ENCODE assay signal across 12 cellular contexts in genomic region chr10:22625511-22626288, GRCh38.
DNase-seq lines count a peak whose midpoint lies in the region; ATAC-seq and TF ChIP-seq lines count a peak whose summit lies in the region.
"Had no signal": no experiment of that assay in that cellular context is flagged by ENCODE, and none has a peak within 500 bp of the region (broad histone marks: within the 10 kb centered on the region; RNA-seq: fewer than 3 reads in every experiment).

No MANE protein-coding gene starts in this region.

- no peak overlapping the region for H3K4me3 Mint-ChIP-seq in activated CD4-positive, alpha-beta T cell treated with anti-CD3 and anti-CD28 coated beads, Interleukin-2, amount 10 ng/mL, durations not matched to agents 24 days and 14 days
- peak overlapping the region; percentile 75 to 77 for H3K4me3 Mint-ChIP-seq in effector memory CD8-positive, alpha-beta T cell

- 51% methylated on average over 9 of the region's 9 CpGs for WGBS in smooth muscle cell (ENCODE audit: low lambda C conversion rate)
- WGBS in upper lobe of left lung, 2 donors: 68 to 69% methylated on average over 9 of the region's 9 CpGs

- intact Hi-C loops in activated CD4-positive, alpha-beta T cell treated with anti-CD3 and anti-CD28 coated beads, Interleukin-2, amount 10 ng/mL, durations not matched to agents 24 days and 14 days (cut with micrococcal nuclease): no loop called here
- intact Hi-C loops in left colon (cut with DNase I, micrococcal nuclease): no loop called here

- peaks cover 5% of the 10 kb centered on the region for H3K36me3 Mint-ChIP-seq in activated CD4-positive, alpha-beta T cell treated with anti-CD3 and anti-CD28 coated beads, Interleukin-2, amount 10 ng/mL, durations not matched to agents 24 days and 14 days (ENCODE audit: low read depth)
- peaks cover 7% of the 10 kb centered on the region for H3K36me3 Mint-ChIP-seq in effector memory CD8-positive, alpha-beta T cell (ENCODE audit: insufficient read depth)

- no peaks in the 10 kb centered on the region for H3K9me3 ChIP-seq in SJSA1 (replicated peaks)
- H3K9me3 ChIP-seq in smooth muscle cell (replicated peaks; ENCODE audit: low read depth): no peaks in the 10 kb centered on the region
- H3K9me3 ChIP-seq in upper lobe of left lung: no peaks in the 10 kb centered on the region
- H3K9me3 ChIP-seq: heart left ventricle, thoracic aorta had no signal

- no peak for TF ChIP-seq EP300 in upper lobe of left lung (IDR thresholded peaks at IDR 0.05)

- H3K27me3 ChIP-seq in SJSA1 (replicated peaks) (no peaks in the 10 kb centered on the region), smooth muscle cell (ENCODE audit: low read depth) (no peaks in the 10 kb centered on the region), upper lobe of left lung (no peaks in the 10 kb centered on the region)
- H3K27me3 ChIP-seq: heart left ventricle had no signal

- H3K4me1 ChIP-seq in SJSA1 (replicated peaks): peaks cover 77% of the 10 kb centered on the region
- peaks cover 35% of the 10 kb centered on the region for H3K4me1 ChIP-seq in smooth muscle cell (ENCODE audit: low read depth)
- peaks cover 37 to 66% (median 55%) of the 10 kb centered on the region in 4 donors for H3K4me1 ChIP-seq in upper lobe of left lung

- H3K27ac Mint-ChIP-seq in activated CD4-positive, alpha-beta T cell treated with anti-CD3 and anti-CD28 coated beads, Interleukin-2, amount 10 ng/mL, durations not matched to agents 24 days and 14 days: peak overlapping the region; percentile 20
- peak overlapping the region; percentile 97 to 98 for H3K27ac Mint-ChIP-seq in effector memory CD8-positive, alpha-beta T cell

- peak overlapping the region; percentile 34 for H3K4me2 ChIP-seq in smooth muscle cell

- H3K27me3 Mint-ChIP-seq in activated CD4-positive, alpha-beta T cell treated with anti-CD3 and anti-CD28 coated beads, Interleukin-2, amount 10 ng/mL, durations not matched to agents 24 days and 14 days: no peaks in the 10 kb centered on the region
- no peaks in the 10 kb centered on the region for H3K27me3 Mint-ChIP-seq in effector memory CD8-positive, alpha-beta T cell

- peaks cover 10% of the 10 kb centered on the region for H3F3A ChIP-seq in smooth muscle cell (ENCODE audit: low read depth)

- TF ChIP-seq CTCF in smooth muscle cell (IDR thresholded peaks at IDR 0.05; ENCODE audit: borderline replicate concordance, insufficient read depth, poor library complexity, severe bottlenecking): no peak
- no peak for TF ChIP-seq CTCF in upper lobe of left lung (IDR thresholded peaks at IDR 0.05)

- H3K36me3 ChIP-seq in SJSA1: no peaks in the 10 kb centered on the region
- H3K36me3 ChIP-seq in smooth muscle cell (ENCODE audit: low read depth): no peaks in the 10 kb centered on the region
- no peaks in the 10 kb centered on the region for H3K36me3 ChIP-seq in upper lobe of left lung
- H3K36me3 ChIP-seq: heart left ventricle, thoracic aorta had no signal

- ATAC-seq in effector memory CD8-positive, alpha-beta T cell (replicated peaks): no peak
- ATAC-seq in left colon (no peak), upper lobe of left lung (ENCODE audit: low FRiP score in 2 of 2) (no peak)

- TF ChIP-seq POLR2A in upper lobe of left lung (IDR thresholded peaks at IDR 0.05): no peak

- H3K27ac ChIP-seq in SJSA1: peak overlapping the region; percentile 77
- peak overlapping the region; percentile 53 for H3K27ac ChIP-seq in smooth muscle cell (ENCODE audit: low read depth)
- peak overlapping the region in 2 of 4 donors; percentile 30 to 35 for H3K27ac ChIP-seq in upper lobe of left lung
- H3K27ac ChIP-seq: coronary artery, thoracic aorta had no signal

- H3K9ac ChIP-seq in smooth muscle cell (ENCODE audit: low read depth): no peak overlapping the region

- no peak overlapping the region for H2AFZ ChIP-seq in smooth muscle cell (ENCODE audit: low read depth)

- no peak overlapping the region for H3K4me3 ChIP-seq in SJSA1
- H3K4me3 ChIP-seq in smooth muscle cell: no peak overlapping the region
- H3K4me3 ChIP-seq in upper lobe of left lung: no peak overlapping the region
- H3K4me3 ChIP-seq: coronary artery, heart left ventricle, thoracic aorta had no signal

- H3K79me2 ChIP-seq in smooth muscle cell (ENCODE audit: low read depth): peaks cover 35% of the 10 kb centered on the region

- H3K4me1 Mint-ChIP-seq in activated CD4-positive, alpha-beta T cell treated with anti-CD3 and anti-CD28 coated beads, Interleukin-2, amount 10 ng/mL, durations not matched to agents 24 days and 14 days: peaks cover 79% of the 10 kb centered on the region
- peaks cover 67 to 90% of the 10 kb centered on the region in 2 donors for H3K4me1 Mint-ChIP-seq in effector memory CD8-positive, alpha-beta T cell (ENCODE audit: low read depth in 2 of 2)

- no peak for DNase-seq in activated CD4-positive, alpha-beta T cell treated with anti-CD3 and anti-CD28 coated beads, Interleukin-2, amount 10 ng/mL, durations not matched to agents 24 days and 14 days
- DNase-seq in activated CD4-positive, alpha-beta T cell treated with anti-CD3 and anti-CD28 coated beads, Interleukin-2, amount 50 U/mL, for 4 hours: no peak
- DNase-seq in SJSA1 (ENCODE audit: low read depth in 1 of 2, low spot score in 2 of 2): no peak
- no peak for DNase-seq in effector memory CD8-positive, alpha-beta T cell
- DNase-seq in smooth muscle cell (lab: John Stamatoyannopoulos, UW; ENCODE audit: unreplicated experiment): no peak
- DNase-seq in left colon: no peak
- DNase-seq in iPS-NIHi7 (ENCODE audit: extremely low spot score): no peak
- no peak for DNase-seq in upper lobe of left lung
- DNase-seq: heart left ventricle, NCI-H2029 treated with DMSO at 0.1 percent for 48 hours had no signal

- H4K20me1 ChIP-seq in smooth muscle cell (ENCODE audit: low read depth): no peaks in the 10 kb centered on the region

- H3K9me3 Mint-ChIP-seq in activated CD4-positive, alpha-beta T cell treated with anti-CD3 and anti-CD28 coated beads, Interleukin-2, amount 10 ng/mL, durations not matched to agents 24 days and 14 days: no peaks in the 10 kb centered on the region
- no peaks in the 10 kb centered on the region for H3K9me3 Mint-ChIP-seq in effector memory CD8-positive, alpha-beta T cell
